Comparison of ENCODE assay signal across 9 cellular contexts in the genomic region with DNA sequence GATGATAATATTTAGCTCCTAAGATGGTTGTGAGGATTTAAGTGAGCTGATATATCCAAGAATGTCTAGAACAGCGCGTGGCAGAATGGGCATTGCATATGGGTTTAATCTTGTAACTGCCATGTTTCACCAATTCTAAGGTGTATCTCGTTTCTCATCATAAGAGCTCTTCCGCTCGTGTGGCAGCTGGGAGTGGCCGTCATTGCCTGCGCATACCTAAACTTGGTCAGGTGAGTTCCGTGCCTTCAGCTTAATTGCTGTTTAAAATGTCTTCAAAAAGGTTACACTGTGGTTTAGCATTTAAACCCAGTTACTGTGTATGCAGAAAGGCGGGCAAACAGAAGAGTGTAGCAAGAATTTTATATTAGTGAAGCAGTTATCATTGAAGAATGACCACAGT. TPM values are rescaled to one million over a fixed set of nuclear protein-coding genes. Genes with fewer than 3 reads are reported as not detected.
DNase-seq lines count a peak whose midpoint lies in the region; ATAC-seq and TF ChIP-seq lines count a peak whose summit lies in the region.
"Had no signal": no experiment of that assay in that cellular context is flagged by ENCODE, and none has a peak within 500 bp of the region (broad histone marks: within the 10 kb centered on the region; RNA-seq: fewer than 3 reads in every experiment).

No MANE protein-coding gene starts in this region.

- peak overlapping the region; percentile 70 for H3K4me3 ChIP-seq in Loucy (ENCODE audit: low read length, poor library complexity, severe bottlenecking)

- H3K9me3 Mint-ChIP-seq in brain = peaks cover 0 to 2% (median 0%) of the 10 kb centered on the region in 5 experiments
- no peaks in the 10 kb centered on the region for H3K9me3 Mint-ChIP-seq in nephron progenitor cell
- H3K9me3 Mint-ChIP-seq: stimulated activated naive CD8-positive, alpha-beta T cell treated with anti-CD3 and anti-CD28 coated beads, Interleukin-15, amount 100 ng/mL, for 72 hours had no signal

- no peaks in the 10 kb centered on the region for H3K27me3 ChIP-seq in Loucy (ENCODE audit: insufficient read depth, low read length, poor library complexity, severe bottlenecking)

- DNase-seq in DMS153 treated with DMSO at 0.1 percent for 48 hours (lab: John Stamatoyannopoulos, UW; ENCODE audit: unreplicated experiment) (peak; percentile 5), DMS153 (lab: John Stamatoyannopoulos, UW) (no peak), nephron progenitor cell (no peak), UCSD-AML1 (lab: John Stamatoyannopoulos, UW; ENCODE audit: unreplicated experiment) (no peak)
- no peak for DNase-seq in stimulated activated naive CD4-positive, alpha-beta T cell (lab: John Stamatoyannopoulos, UW)

- H3F3A ChIP-seq in Loucy (ENCODE audit: low read depth) = 0 out of 2 replicates have a peak, but pooled peaks cover 3% of the 10 kb centered on the region

- H3K36me3 ChIP-seq in Loucy (ENCODE audit: insufficient read depth, low read length) = no peaks in the 10 kb centered on the region

- H3K4me3 Mint-ChIP-seq in brain = peak overlapping the region in 3 of 5 experiments; percentile 26 to 79 (median 42)
- peak overlapping the region; percentile 86 for H3K4me3 Mint-ChIP-seq in nephron progenitor cell

- ATAC-seq in GM19351 (IDR thresholded peaks at IDR 0.05; ENCODE audit: unreplicated experiment) = no peak

- H3K4me1 Mint-ChIP-seq in brain (peaks cover 53% of the 10 kb centered on the region), nephron progenitor cell (peaks cover 47% of the 10 kb centered on the region)

- no peaks in the 10 kb centered on the region for H3K9me3 ChIP-seq in Loucy (ENCODE audit: insufficient read depth, low read depth, low read length)

- peaks cover 44% of the 10 kb centered on the region for H3K4me1 ChIP-seq in Loucy (ENCODE audit: insufficient read depth, low read length, poor library complexity, severe bottlenecking)

- H3K36me3 Mint-ChIP-seq in brain (no peaks in the 10 kb centered on the region), nephron progenitor cell (ENCODE audit: low read depth) (no peaks in the 10 kb centered on the region)

- H3K4me2 ChIP-seq in Loucy (ENCODE audit: low read depth, low read length, poor library complexity, severe bottlenecking) = peak overlapping the region; percentile 75

- no peaks in the 10 kb centered on the region for H3K9me2 ChIP-seq in Loucy (replicated peaks; ENCODE audit: low read depth, low read length)

- no peak for TF ChIP-seq CTCF in Loucy (conservative IDR thresholded peaks at IDR 0.05; ENCODE audit: low read length)
- TF ChIP-seq CTCF in brain (conservative IDR thresholded peaks at IDR 0.05) = no peak
- no peak for TF ChIP-seq CTCF in nephron progenitor cell (IDR thresholded peaks at IDR 0.05)

- H3K27me3 Mint-ChIP-seq in brain (no peaks in the 10 kb centered on the region), nephron progenitor cell (ENCODE audit: low read depth, poor library complexity) (peaks cover 27% of the 10 kb centered on the region)

- H2AFZ ChIP-seq in Loucy (ENCODE audit: low read length) = peak overlapping the region; percentile 93

- peak overlapping the region; percentile 66 for H3K9ac ChIP-seq in Loucy (ENCODE audit: low read depth, low read length, poor library complexity, severe bottlenecking)

- H3K27ac Mint-ChIP-seq in brain (peak overlapping the region in 4 of 5 experiments; percentile 14 to 65 (median 46)), nephron progenitor cell (no peak overlapping the region)

- H3K79me2 ChIP-seq in Loucy (ENCODE audit: insufficient read depth, low read length) = no peaks in the 10 kb centered on the region

- H4K20me1 ChIP-seq in Loucy (ENCODE audit: insufficient read depth, low read length, poor library complexity, severe bottlenecking) = no peaks in the 10 kb centered on the region

RNA-seq across cellular contexts. Expression of gene AQP2, which starts 4.5 kb away (rescaled TPM):
- polyA plus RNA-seq in brain (ENCODE audit: insufficient read depth, low read depth, low replicate concordance) = not detected

RNA-seq across cellular contexts. Expression of gene AQP5, which starts 15.6 kb away (rescaled TPM):
- polyA plus RNA-seq in brain (ENCODE audit: insufficient read depth, low read depth, low replicate concordance) = 2.7 TPM

RNA-seq across cellular contexts. Expression of gene AQP6, which starts 26.7 kb away (rescaled TPM):
- polyA plus RNA-seq in brain (ENCODE audit: insufficient read depth, low read depth, low replicate concordance) = 1.4 TPM

RNA-seq across cellular contexts. Expression of gene FAIM2, which starts 42.4 kb away (rescaled TPM):
- 213 TPM for polyA plus RNA-seq in brain (ENCODE audit: insufficient read depth, low read depth, low replicate concordance)
